ENCODE assay signal across 17 cellular contexts in genomic region chr6:56505861-56506260, GRCh38.
DNase-seq lines count a peak whose midpoint lies in the region; ATAC-seq and TF ChIP-seq lines count a peak whose summit lies in the region.
"Had no signal": no experiment of that assay in that cellular context is flagged by ENCODE, and none has a peak within 500 bp of the region (broad histone marks: within the 10 kb centered on the region; RNA-seq: fewer than 3 reads in every experiment).

No MANE protein-coding gene starts in this region.

- H3K9me3 ChIP-seq in heart left ventricle (no peaks in the 10 kb centered on the region), right cardiac atrium (ENCODE audit: control insufficient read depth, low read length) (no peaks in the 10 kb centered on the region), right atrium auricular region (no peaks in the 10 kb centered on the region), gastrocnemius medialis (no peaks in the 10 kb centered on the region), aorta (ENCODE audit: control insufficient read depth, low read length) (no peaks in the 10 kb centered on the region)

- intact Hi-C loops in heart left ventricle (cut with DNase I) (loop anchor here in 2 of 10 donors (5.0 kb wide), 1 partner anchor 36 kb away; no protein-coding TSS in a partner anchor), right cardiac atrium (cut with DNase I) (no loop called here), gastrocnemius medialis (cut with DNase I; ENCODE audit: low total_unique reads) (no loop called here), aorta (cut with DNase I) (no loop called here)

- in situ Hi-C loops in gastrocnemius medialis (cut with MboI; ENCODE audit: low sequenced_read_pairs in 4 of 4): no loop called here

- peak overlapping the region; percentile 1 to 86 (median 72) for H3K27ac ChIP-seq in heart left ventricle
- no peak overlapping the region for H3K27ac ChIP-seq in right cardiac atrium (ENCODE audit: low read length)
- peak overlapping the region; percentile 44 to 66 for H3K27ac ChIP-seq in right atrium auricular region
- peak overlapping the region; percentile 44 to 67 (median 56) for H3K27ac ChIP-seq in gastrocnemius medialis
- peak overlapping the region in 1 of 2 donors; percentile 67 for H3K27ac ChIP-seq in aorta (ENCODE audit: low read depth in 1 of 2, low read length in 2 of 2)
- H3K27ac ChIP-seq: C4-2B had no signal

- peak in 1 of 4 donors; percentile 33 for ATAC-seq in heart left ventricle
- no peak for ATAC-seq in right cardiac atrium
- peak in 1 of 2 donors; percentile 45 for ATAC-seq in gastrocnemius medialis
- peak; percentile 56 for ATAC-seq in aorta (ENCODE audit: low FRiP score)
- ATAC-seq in GM18873 (IDR thresholded peaks at IDR 0.05; ENCODE audit: low FRiP score, unreplicated experiment): no peak
- ATAC-seq: Panc1 had no signal

- TF ChIP-seq CTCF in heart left ventricle (IDR thresholded peaks at IDR 0.05) (no peak), right atrium auricular region (IDR thresholded peaks at IDR 0.05) (no peak), gastrocnemius medialis (IDR thresholded peaks at IDR 0.05 in 4 of 5, conservative IDR thresholded peaks at IDR 0.05 in 1 of 5) (no peak)

- no peaks in the 10 kb centered on the region for H3K27me3 ChIP-seq in heart left ventricle
- H3K27me3 ChIP-seq in right cardiac atrium (ENCODE audit: control insufficient read depth, insufficient read depth): no peaks in the 10 kb centered on the region
- no peaks in the 10 kb centered on the region for H3K27me3 ChIP-seq in right atrium auricular region
- no peaks in the 10 kb centered on the region for H3K27me3 ChIP-seq in gastrocnemius medialis
- no peaks in the 10 kb centered on the region for H3K27me3 ChIP-seq in aorta (ENCODE audit: control insufficient read depth in 1 of 2, insufficient read depth in 2 of 2, low read length in 1 of 2)

- DNase-seq in heart left ventricle (no peak), right cardiac atrium (no peak), right atrium auricular region (ENCODE audit: low spot score) (no peak), gastrocnemius medialis (no peak), aorta (no peak), T1000 (lab: John Stamatoyannopoulos, UW) (no peak), activated gamma-delta T cell (lab: John Stamatoyannopoulos, UW) (no peak)
- DNase-seq: DMS153, H9, NCI-H1417, NCI-H1930, NCI-H2171 treated with DMSO at 0.1 percent for 48 hours, NCI-H510A treated with DMSO at 0.1 percent for 48 hours, SHP77 had no signal

- no peak for TF ChIP-seq POLR2A in heart left ventricle (IDR thresholded peaks at IDR 0.05)
- TF ChIP-seq POLR2A in gastrocnemius medialis (IDR thresholded peaks at IDR 0.05): no peak

- H3K4me1 ChIP-seq in heart left ventricle (peaks cover 0 to 69% (median 31%) of the 10 kb centered on the region in 12 donors), right cardiac atrium (ENCODE audit: control insufficient read depth, insufficient read depth, low read length) (peaks cover 9% of the 10 kb centered on the region), right atrium auricular region (peaks cover 0 to 39% of the 10 kb centered on the region in 2 donors), gastrocnemius medialis (peaks cover 26 to 28% of the 10 kb centered on the region in 2 donors), aorta (ENCODE audit: control insufficient read depth in 1 of 2, insufficient read depth in 2 of 2, low read length in 2 of 2) (peaks cover 10% of the 10 kb centered on the region in 2 donors)

- H3K36me3 ChIP-seq in heart left ventricle (peaks cover 0 to 97% (median 45%) of the 10 kb centered on the region in 9 donors), right atrium auricular region (peaks cover 41% of the 10 kb centered on the region), gastrocnemius medialis (peaks cover 0 to 55% of the 10 kb centered on the region in 2 donors), aorta (ENCODE audit: control insufficient read depth in 1 of 2, insufficient read depth in 2 of 2, low read length in 1 of 2) (peaks cover 0 to 2% of the 10 kb centered on the region in 2 donors)

- H3K4me3 ChIP-seq in heart left ventricle (peak overlapping the region in 1 of 12 donors; percentile 2), right cardiac atrium (ENCODE audit: low read length) (no peak overlapping the region), right atrium auricular region (no peak overlapping the region), gastrocnemius medialis (no peak overlapping the region), aorta (ENCODE audit: low read length in 2 of 2) (no peak overlapping the region)
